17 cellular contexts compared by ENCODE assay signal in genomic region chr10:33001908-33002492, GRCh38. TPM values are rescaled to one million over a fixed set of nuclear protein-coding genes. Genes with fewer than 3 reads are reported as not detected.
DNase-seq lines count a peak whose midpoint lies in the region; ATAC-seq, FAIRE-seq and TF ChIP-seq lines count a peak whose summit lies in the region.
"Had no signal": no experiment of that assay in that cellular context is flagged by ENCODE, and none has a peak within 500 bp of the region (broad histone marks: within the 10 kb centered on the region; RNA-seq: fewer than 3 reads in every experiment).

No MANE protein-coding gene starts in this region.

- POLR2A ChIA-PET in HCT116 (lab: Charles Lee) (interaction anchor here (1.1 kb wide), 1 partner anchor 22 kb away, joined by 3 read pairs; no protein-coding TSS in a partner anchor), HepG2 (lab: Yijun Ruan, JAX) (interaction anchor here (1.1 kb wide), 2 partner anchors 20 to 22 kb away, joined by 3 read pairs; no protein-coding TSS in a partner anchor)

- H3K79me2 ChIP-seq in HCT116 (ENCODE audit: insufficient read depth, low read length) (no peaks in the 10 kb centered on the region), HepG2 (ENCODE audit: insufficient read depth, low read length) (no peaks in the 10 kb centered on the region)

- peaks cover 10% of the 10 kb centered on the region for H3K4me1 Mint-ChIP-seq in type B pancreatic cell (ENCODE audit: unreplicated experiment)

- no peak for TF ChIP-seq POLR2A in HCT116 (IDR thresholded peaks at IDR 0.05; ENCODE audit: borderline replicate concordance, extremely low read depth, insufficient read depth, insufficient read length)
- TF ChIP-seq POLR2A in HepG2 (IDR thresholded peaks at IDR 0.05; ENCODE audit: insufficient read depth in 1 of 2, low read depth in 2 of 2, low read length in 2 of 2), result no peak

- H4K20me1 ChIP-seq in HCT116 (ENCODE audit: insufficient read depth) (no peaks in the 10 kb centered on the region), HepG2 (ENCODE audit: insufficient read depth, low read length) (no peaks in the 10 kb centered on the region)

- H3K4me3 ChIP-seq in HCT116 (replicated peaks in 1 of 2; ENCODE audit: low read depth in 1 of 2, low read length in 2 of 2), result no peak overlapping the region
- H3K4me3 ChIP-seq in choroid plexus epithelial cell (ENCODE audit: low read depth, low read length), result no peak overlapping the region
- H3K4me3 ChIP-seq in HepG2 (replicated peaks in 1 of 3; ENCODE audit: insufficient read depth in 1 of 3, low read depth in 2 of 3, low read length in 3 of 3), result no peak overlapping the region
- H3K4me3 ChIP-seq in lower lobe of right lung, result no peak overlapping the region

- FAIRE-seq in HepG2 (lab: Jason Lieb, UNC), result no peak
- FAIRE-seq: GM19239 had no signal

- BruUV-seq in HCT116 (replicated peaks; lab: Mats Ljungman, UMichigan) (no TSS peak), HepG2 (replicated peaks; lab: Mats Ljungman, UMichigan) (no TSS peak)

- peak overlapping the region; percentile 36 for H3K27ac Mint-ChIP-seq in type B pancreatic cell

- H3K27me3 ChIP-seq in HCT116 (ENCODE audit: insufficient read depth, low read length) (no peaks in the 10 kb centered on the region), HepG2 (ENCODE audit: control insufficient read depth in 1 of 2, insufficient read depth in 2 of 2, low read length in 2 of 2) (no peaks in the 10 kb centered on the region), lower lobe of right lung (ENCODE audit: low read depth) (no peaks in the 10 kb centered on the region)

- no peaks in the 10 kb centered on the region for H3K36me3 Mint-ChIP-seq in type B pancreatic cell
- H3K36me3 Mint-ChIP-seq: CD14-positive monocyte had no signal

- H3K27ac ChIP-seq in HCT116 (ENCODE audit: low read depth, low read length) (no peak overlapping the region), HepG2 (ENCODE audit: extremely low read length, insufficient read depth, low read length) (no peak overlapping the region), lower lobe of right lung (no peak overlapping the region)
- H3K27ac ChIP-seq: HL-60 had no signal

- 65% methylated on average over 4 of the region's 4 CpGs for WGBS in HepG2 (ENCODE audit: low lambda C conversion rate)

- in situ Hi-C loops in HepG2 (cut with HindIII; ENCODE audit: extremely low pct_ligation_motif_present, low pct_unique_long_range_greater_than_20kb), result no loop called here

- H3K9me2 ChIP-seq in HCT116 (ENCODE audit: insufficient read depth), result no peaks in the 10 kb centered on the region

- ATAC-seq in HCT116 (no peak), HepG2 (no peak), GM21576 (IDR thresholded peaks at IDR 0.05; ENCODE audit: unreplicated experiment) (no peak), lower lobe of right lung (no peak), GM21528 (IDR thresholded peaks at IDR 0.05; ENCODE audit: low FRiP score, unreplicated experiment) (no peak)

- H3K36me3 ChIP-seq in HCT116 (ENCODE audit: control insufficient read depth in 1 of 2, insufficient read depth in 2 of 2, low read length in 2 of 2) (no peaks in the 10 kb centered on the region), HepG2 (replicated peaks in 1 of 2; ENCODE audit: control insufficient read depth in 1 of 2, insufficient read depth in 2 of 2, low read length in 2 of 2) (no peaks in the 10 kb centered on the region), lower lobe of right lung (no peaks in the 10 kb centered on the region)

- intact Hi-C loops in HCT116 (cut with micrococcal nuclease), result no loop called here
- intact Hi-C loops in HepG2 (cut with micrococcal nuclease; ENCODE audit: unreplicated experiment), result no loop called here
- intact Hi-C loops in lower lobe of right lung (cut with DNase I), result no loop called here

- no peak overlapping the region for H3K9ac ChIP-seq in HCT116 (ENCODE audit: low read length)
- no peak overlapping the region for H3K9ac ChIP-seq in HepG2 (ENCODE audit: insufficient read depth, low read depth, low read length)

- peaks cover 7% of the 10 kb centered on the region for H3K9me3 Mint-ChIP-seq in type B pancreatic cell

- TF ChIP-seq EP300 in HepG2 (IDR thresholded peaks at IDR 0.05; ENCODE audit: low read depth in 2 of 2, low read length in 2 of 2) (0 out of 4 replicates have a peak, but pooled peaks of 1 of the 2 experiments have one; percentile 35), HepG2 (CRISPR knock-in tag; IDR thresholded peaks at IDR 0.05; ENCODE audit: borderline replicate concordance) (no peak)

- DNase-seq in HCT116 (ENCODE audit: low read depth, low spot score), result no peak
- DNase-seq in choroid plexus epithelial cell (ENCODE audit: low read depth), result peak; percentile 39
- peak; percentile 63 for DNase-seq in HepG2 (ENCODE audit: low spot score)
- no peak for DNase-seq in type B pancreatic cell (ENCODE audit: extremely low spot score, unreplicated experiment)
- DNase-seq in lower lobe of right lung, result no peak
- DNase-seq: AML-193, DMS153, HCEC 1CT, KBM-7, NCI-H1436 treated with DMSO at 0.1 percent for 48 hours, NCI-H2029 treated with DMSO at 0.1 percent for 48 hours, NCI-H774 had no signal

- CTCF ChIA-PET in HCT116 (lab: Charles Lee), result no interaction called here
- CTCF ChIA-PET in HepG2 (lab: Yijun Ruan, JAX; ENCODE audit: low intra/inter-chr PET ratio, low total read pairs), result no interaction called here

- no peak overlapping the region for H3K4me3 Mint-ChIP-seq in type B pancreatic cell
- H3K4me3 Mint-ChIP-seq: CD14-positive monocyte had no signal

- H2AFZ ChIP-seq in HCT116 (ENCODE audit: low read depth, low read length, poor library complexity, severe bottlenecking) (peak overlapping the region; percentile 31), HepG2 (ENCODE audit: low read length) (no peak overlapping the region)

- RAD21 ChIA-PET in HCT116 (lab: Charles Lee; ENCODE audit: low non-redundant PET in 1 of 2, low total read pairs in 2 of 2, uncharacterized antibody in 2 of 2, unreplicated experiment in 2 of 2), result no interaction called here

- peaks cover 0 to 5% of the 10 kb centered on the region in 2 experiments; a peak in 1 of 4 replicates for H3K9me3 ChIP-seq in HCT116 (ENCODE audit: control insufficient read depth in 1 of 2, insufficient read depth in 1 of 2, low read depth in 1 of 2, low read length in 2 of 2)
- H3K9me3 ChIP-seq in HepG2 (ENCODE audit: low read length), result no peaks in the 10 kb centered on the region
- no peaks in the 10 kb centered on the region for H3K9me3 ChIP-seq in lower lobe of right lung

- H3K27me3 Mint-ChIP-seq in type B pancreatic cell, result no peaks in the 10 kb centered on the region

- TF ChIP-seq CTCF in HCT116 (IDR thresholded peaks at IDR 0.05 in 2 of 3, conservative IDR thresholded peaks at IDR 0.05 in 1 of 3; ENCODE audit: borderline replicate concordance in 1 of 3, insufficient read depth in 1 of 3, low read depth in 2 of 3, low read length in 2 of 3), result no peak
- TF ChIP-seq CTCF in choroid plexus epithelial cell (conservative IDR thresholded peaks at IDR 0.05; ENCODE audit: low read depth, low read length), result no peak
- TF ChIP-seq CTCF in HepG2 (CRISPR knock-in tag; IDR thresholded peaks at IDR 0.05), result no peak
- no peak for TF ChIP-seq CTCF in type B pancreatic cell (conservative IDR thresholded peaks at IDR 0.05)
- no peak for TF ChIP-seq CTCF in lower lobe of right lung (IDR thresholded peaks at IDR 0.05)

- TF ChIP-seq RAD21 in HCT116 (IDR thresholded peaks at IDR 0.05; ENCODE audit: low read depth) (no peak), HepG2 (CRISPR knock-in tag; IDR thresholded peaks at IDR 0.05) (no peak)

- H3K4me1 ChIP-seq in HCT116 (ENCODE audit: control insufficient read depth in 1 of 2, insufficient read depth in 2 of 2, low read length in 2 of 2) (peaks cover 29 to 56% of the 10 kb centered on the region in 2 experiments), HepG2 (ENCODE audit: insufficient read depth, low read length) (peaks cover 28% of the 10 kb centered on the region), lower lobe of right lung (peaks cover 15% of the 10 kb centered on the region)

- H3K4me2 ChIP-seq in HCT116 (ENCODE audit: low read length), result no peak overlapping the region
- H3K4me2 ChIP-seq in HepG2 (ENCODE audit: low read depth, low read length), result no peak overlapping the region

TF ChIP-seq in HCT116, 20 proteins besides CTCF, POLR2A, EP300 and RAD21 (continues in another document):
- TF ChIP-seq EZH2phosphoT487 (IDR thresholded peaks at IDR 0.05; ENCODE audit: borderline replicate concordance) (no peak), ZFX (IDR thresholded peaks at IDR 0.05) (no peak)

RNA-seq across cellular contexts. Expression of gene ITGB1, which starts 44.0 kb away (rescaled TPM):
- total RNA-seq in HCT116 (2021; ENCODE audit: unreplicated experiment) (366 TPM), HepG2 (2016; rRNA removed; fragmentation: Illumina TruSeq; extraction: Trizol) (123 and 190 TPM in 2 replicates), type B pancreatic cell (ENCODE audit: low replicate concordance) (224 and 240 TPM in 2 replicates), lower lobe of right lung (409 TPM)
- polyA plus RNA-seq in HCT116 (2012), result 200 and 253 TPM in 2 replicates
- 12.8 and 13.0 TPM in 2 replicates for total RNA-seq in HepG2 (2016; cell fraction: cytosol; rRNA removed; fragmentation: Illumina TruSeq; extraction: Trizol; ENCODE audit: low read depth)
- total RNA-seq in HepG2 (2016; cell fraction: insoluble cytoplasmic fraction; rRNA removed; fragmentation: Illumina TruSeq; extraction: Trizol), result 125 and 196 TPM in 2 replicates
- total RNA-seq in HepG2 (2016; cell fraction: membrane; rRNA removed; fragmentation: Illumina TruSeq; extraction: Trizol), result 42.7 and 46.7 TPM in 2 replicates
- 196 and 214 TPM in 2 replicates for total RNA-seq in HepG2 (2016; cell fraction: nucleus; rRNA removed; fragmentation: Illumina TruSeq; extraction: Trizol)
- polyA plus RNA-seq in HepG2 (2011; rRNA removed), result 182 and 204 TPM in 2 replicates
- 96.4 and 188 TPM in 2 replicates for polyA plus RNA-seq in HepG2 (2011; cell fraction: cytosol; rRNA removed)
- polyA plus RNA-seq in HepG2 (2011; cell fraction: nucleus; rRNA removed), result 38.6 and 61.3 TPM in 2 replicates
- 233 and 276 TPM in 2 replicates for polyA plus RNA-seq in HepG2 (2012)
- 7.7 and 7.8 TPM in 2 replicates for polyA plus RNA-seq in HepG2 (2016; cell fraction: cytosol; fragmentation: Illumina TruSeq; extraction: Trizol; ENCODE audit: low read depth)
- 97.9 and 104 TPM in 2 replicates for polyA plus RNA-seq in HepG2 (2016; cell fraction: insoluble cytoplasmic fraction; fragmentation: Illumina TruSeq; extraction: Trizol; ENCODE audit: low read depth)
- 21.6 and 25.4 TPM in 2 replicates for polyA plus RNA-seq in HepG2 (2016; cell fraction: membrane; fragmentation: Illumina TruSeq; extraction: Trizol; ENCODE audit: low read depth)
- polyA plus RNA-seq in HepG2 (2016; cell fraction: nucleus; fragmentation: Illumina TruSeq; extraction: Trizol; ENCODE audit: insufficient read depth, low read depth), result 187 and 204 TPM in 2 replicates
- polyA minus RNA-seq in HepG2 (2011; rRNA and poly(A)+ RNA removed; ENCODE audit: low replicate concordance), result 148 and 185 TPM in 2 replicates
- 165 and 204 TPM in 2 replicates for polyA minus RNA-seq in HepG2 (2011; cell fraction: cytosol; rRNA and poly(A)+ RNA removed)
- 170 and 220 TPM in 2 replicates for polyA minus RNA-seq in HepG2 (2011; cell fraction: nucleus; rRNA and poly(A)+ RNA removed)

Comparison
In these comparisons a context has a peak if more than half of its experiments do, and no peak if none do; other contexts are left out.
1. DNase-seq: peak in choroid plexus epithelial cell (single experiment) and HepG2 (single experiment); none in HCT116 (single experiment), type B pancreatic cell (single experiment) and lower lobe of right lung (single experiment).